24 cellular contexts compared by ENCODE assay signal in genomic region chr12:132257955-132258490, GRCh38.
"Had no signal": no experiment of that assay in that cellular context is flagged by ENCODE, and none has a peak within 500 bp of the region (broad histone marks: within the 10 kb centered on the region; RNA-seq: fewer than 3 reads in every experiment).

No MANE protein-coding gene starts in this region.

- H3K27ac ChIP-seq: coronary artery, dorsolateral prefrontal cortex, esophagus muscularis mucosa, foreskin keratinocyte, gastroesophageal sphincter, heart left ventricle, hepatocyte, lower lobe of right lung had no signal

- H3K9me3 ChIP-seq: esophagus muscularis mucosa, gastroesophageal sphincter, heart left ventricle, lower lobe of right lung, mucosa of descending colon had no signal

- H3K36me3 Mint-ChIP-seq: immature natural killer cell, mesothelial cell of epicardium had no signal

- H2AFZ ChIP-seq: hepatocyte had no signal

- H3K4me3 ChIP-seq: coronary artery, dorsolateral prefrontal cortex, esophagus muscularis mucosa, gastroesophageal sphincter, heart left ventricle, hepatocyte, lower lobe of right lung, mucosa of descending colon had no signal

- ATAC-seq: foreskin keratinocyte, gastroesophageal sphincter, heart left ventricle, left colon, left lobe of liver, left ventricle myocardium superior, lower lobe of right lung, mucosa of descending colon had no signal

- H3K4me1 ChIP-seq: esophagus muscularis mucosa, foreskin keratinocyte, gastroesophageal sphincter, heart left ventricle, lower lobe of right lung had no signal

- H3K27me3 ChIP-seq: foreskin keratinocyte had no signal

- H3K36me3 ChIP-seq: esophagus muscularis mucosa, gastroesophageal sphincter, heart left ventricle, lower lobe of right lung had no signal

- H3K4me1 Mint-ChIP-seq: immature natural killer cell, mesothelial cell of epicardium had no signal

- H3K4me3 Mint-ChIP-seq: immature natural killer cell, mesothelial cell of epicardium had no signal

- H3K27ac Mint-ChIP-seq: immature natural killer cell, mesothelial cell of epicardium had no signal

- H3K4me2 ChIP-seq: hepatocyte had no signal

- H3K9me3 Mint-ChIP-seq: immature natural killer cell, mesothelial cell of epicardium had no signal

- DNase-seq: cerebellar nuclear complex; dermis blood vessel endothelial cell; dorsolateral prefrontal cortex; effector CD4-positive, alpha-beta T cell; effector memory CD4-positive, alpha-beta T cell; foreskin keratinocyte; hypothalamus; immature natural killer cell; islet precursor cell; left colon; lower lobe of right lung; mesenchymal stem cell had no signal

- FAIRE-seq: colon, endothelial cell of umbilical vein, frontal cortex had no signal
